In genomic region chr14:29462772-29463171, GRCh38 we compare ENCODE assay signal across 27 cellular contexts.
"Had no signal": no experiment of that assay in that cellular context is flagged by ENCODE, and none has a peak within 500 bp of the region (broad histone marks: within the 10 kb centered on the region; RNA-seq: fewer than 3 reads in every experiment).

No MANE protein-coding gene starts in this region.

- H3K9me3 Mint-ChIP-seq: dendritic cell treated with granulocyte-macrophage colony-stimulating factor and Interleukin-4, amounts not matched to agents 40 ng/mL and 50 ng/mL, for 4 days; endodermal cell; nephron; stimulated activated memory B cell treated with anti-CD40 and anti-IgM and Interleukin-4, amounts not matched to agents 10 μg/mL and 1 μg/mL and 100 μg/mL, for 72 hours; WTC11 had no signal

- H3K36me3 ChIP-seq: breast epithelium, suprapubic skin, tibial artery, upper lobe of right lung had no signal

- H3K4me3 ChIP-seq: breast epithelium, skin epidermis, suprapubic skin, tibial artery, upper lobe of right lung had no signal

- H3K9me3 ChIP-seq: breast epithelium, suprapubic skin, tibial artery, upper lobe of right lung had no signal

- H3K4me1 ChIP-seq: breast epithelium, suprapubic skin, tibial artery, upper lobe of right lung had no signal

- H3K27me3 ChIP-seq: breast epithelium, suprapubic skin, tibial artery had no signal

- H3K36me3 Mint-ChIP-seq: stimulated activated memory B cell treated with anti-CD40 and anti-IgM and Interleukin-4, amounts not matched to agents 10 μg/mL and 1 μg/mL and 100 μg/mL, for 72 hours; WTC11 had no signal

- DNase-seq: activated CD4-positive, alpha-beta memory T cell treated with anti-CD3 and anti-CD28 coated beads, Interleukin-2, amount 10 ng/mL, durations not matched to agents 7 days and 5 days; activated CD4-positive, alpha-beta T cell treated with anti-CD3 and anti-CD28 coated beads for 1 hour; activated CD4-positive, alpha-beta T cell treated with anti-CD3 and anti-CD28 coated beads, Interleukin-2, amount 10 ng/mL, durations not matched to agents 7 days and 5 days; activated CD8-positive, alpha-beta memory T cell treated with anti-CD3 and anti-CD28 coated beads, Interleukin-2, amount 50 U/mL, for 48 hours; activated gamma-delta T cell treated with Interleukin-2 at 50 U/mL for 16 hours; activated naive CD4-positive, alpha-beta T cell treated with anti-CD3 and anti-CD28 coated beads, Interleukin-2, amount 50 U/mL, for 16 hours; activated T-cell treated with anti-CD3 and anti-CD28 coated beads, Interleukin-2, amount 50 U/mL, for 4 hours; amniotic stem cell; central memory CD4-positive, alpha-beta T cell; endodermal cell; foreskin fibroblast; head of caudate nucleus; hippocampal formation; left cardiac atrium; left ventricle myocardium superior; posterior cingulate gyrus; stimulated activated CD4-positive, alpha-beta T cell treated with anti-CD3 and anti-CD28 coated beads, Interleukin-4, amount 100 ng/mL, for 24 hours; tibial artery; upper lobe of right lung had no signal

- H3K27ac Mint-ChIP-seq: activated CD4-positive, alpha-beta memory T cell treated with anti-CD3 and anti-CD28 coated beads, Interleukin-2, amount 10 ng/mL, durations not matched to agents 7 days and 5 days; activated CD4-positive, alpha-beta T cell treated with anti-CD3 and anti-CD28 coated beads, Interleukin-2, amount 10 ng/mL, durations not matched to agents 7 days and 5 days; activated T-helper 17 cell treated with anti-CD3 and anti-CD28 coated beads, Interleukin-2, amount 50 U/mL, for 72 hours; dendritic cell treated with granulocyte-macrophage colony-stimulating factor and Interleukin-4, amounts not matched to agents 40 ng/mL and 50 ng/mL, for 4 days; endodermal cell; nephron; stimulated activated memory B cell treated with anti-CD40 and anti-IgM and Interleukin-4, amounts not matched to agents 10 μg/mL and 1 μg/mL and 100 μg/mL, for 72 hours; WTC11 had no signal

- H3K4me3 Mint-ChIP-seq: activated CD4-positive, alpha-beta memory T cell treated with anti-CD3 and anti-CD28 coated beads, Interleukin-2, amount 10 ng/mL, durations not matched to agents 7 days and 5 days; activated CD4-positive, alpha-beta T cell treated with anti-CD3 and anti-CD28 coated beads, Interleukin-2, amount 10 ng/mL, durations not matched to agents 7 days and 5 days; activated T-cell treated with anti-CD3 and anti-CD28 coated beads, Interleukin-2, amount 50 U/mL, for 4 hours; activated T-helper 17 cell treated with anti-CD3 and anti-CD28 coated beads, Interleukin-2, amount 50 U/mL, for 72 hours; dendritic cell treated with granulocyte-macrophage colony-stimulating factor and Interleukin-4, amounts not matched to agents 40 ng/mL and 50 ng/mL, for 4 days; endodermal cell; nephron; stimulated activated memory B cell treated with anti-CD40 and anti-IgM and Interleukin-4, amounts not matched to agents 10 μg/mL and 1 μg/mL and 100 μg/mL, for 72 hours; WTC11 had no signal

- H3K4me1 Mint-ChIP-seq: activated CD4-positive, alpha-beta memory T cell treated with anti-CD3 and anti-CD28 coated beads, Interleukin-2, amount 10 ng/mL, durations not matched to agents 7 days and 5 days; activated CD4-positive, alpha-beta T cell treated with anti-CD3 and anti-CD28 coated beads, Interleukin-2, amount 10 ng/mL, durations not matched to agents 7 days and 5 days; activated T-helper 17 cell treated with anti-CD3 and anti-CD28 coated beads, Interleukin-2, amount 50 U/mL, for 72 hours; endodermal cell; stimulated activated memory B cell treated with anti-CD40 and anti-IgM and Interleukin-4, amounts not matched to agents 10 μg/mL and 1 μg/mL and 100 μg/mL, for 72 hours; WTC11 had no signal

- H3K27me3 Mint-ChIP-seq: activated CD4-positive, alpha-beta memory T cell treated with anti-CD3 and anti-CD28 coated beads, Interleukin-2, amount 10 ng/mL, durations not matched to agents 7 days and 5 days; activated CD4-positive, alpha-beta T cell treated with anti-CD3 and anti-CD28 coated beads, Interleukin-2, amount 10 ng/mL, durations not matched to agents 7 days and 5 days; activated T-helper 17 cell treated with anti-CD3 and anti-CD28 coated beads, Interleukin-2, amount 50 U/mL, for 72 hours; dendritic cell treated with granulocyte-macrophage colony-stimulating factor and Interleukin-4, amounts not matched to agents 40 ng/mL and 50 ng/mL, for 4 days; stimulated activated memory B cell treated with anti-CD40 and anti-IgM and Interleukin-4, amounts not matched to agents 10 μg/mL and 1 μg/mL and 100 μg/mL, for 72 hours had no signal
